ENCODE assay signal across 2 cellular contexts in the genomic region with DNA sequence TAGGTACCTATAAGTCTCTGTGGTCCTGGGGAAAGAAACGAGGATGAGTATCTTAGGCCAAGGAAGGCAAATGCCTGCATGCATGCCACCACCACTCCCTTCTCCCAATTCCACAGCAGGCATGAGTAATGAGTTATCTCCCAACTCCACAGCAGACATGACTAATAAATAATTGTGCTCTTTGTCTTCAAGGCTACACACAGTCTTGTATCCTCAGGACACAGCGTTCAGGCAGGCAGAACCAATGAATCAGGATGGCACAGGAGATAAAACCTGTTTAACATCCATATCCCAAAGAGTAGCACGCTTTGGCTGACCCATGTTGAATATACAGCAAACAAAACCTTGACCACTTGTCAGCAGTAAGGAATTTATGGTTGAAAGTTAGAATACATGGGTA.
TF ChIP-seq lines count a peak whose summit lies in the region.

No MANE protein-coding gene starts in this region.

TF ChIP-seq in A549, 52 proteins besides CTCF, POLR2A, EP300 and RAD21 (continued from another document):
- TF ChIP-seq, protein P1, sequence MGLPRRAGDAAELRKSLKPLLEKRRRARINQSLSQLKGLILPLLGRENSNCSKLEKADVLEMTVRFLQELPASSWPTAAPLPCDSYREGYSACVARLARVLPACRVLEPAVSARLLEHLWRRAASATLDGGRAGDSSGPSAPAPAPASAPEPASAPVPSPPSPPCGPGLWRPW (IDR thresholded peaks at IDR 0.05): no peak
- TF ChIP-seq NPAS2 (CRISPR knock-in tag; IDR thresholded peaks at IDR 0.05; ENCODE audit: borderline replicate concordance): no peak
- TF ChIP-seq CBX8 (IDR thresholded peaks at IDR 0.05): no peak
- TF ChIP-seq, protein P2, sequence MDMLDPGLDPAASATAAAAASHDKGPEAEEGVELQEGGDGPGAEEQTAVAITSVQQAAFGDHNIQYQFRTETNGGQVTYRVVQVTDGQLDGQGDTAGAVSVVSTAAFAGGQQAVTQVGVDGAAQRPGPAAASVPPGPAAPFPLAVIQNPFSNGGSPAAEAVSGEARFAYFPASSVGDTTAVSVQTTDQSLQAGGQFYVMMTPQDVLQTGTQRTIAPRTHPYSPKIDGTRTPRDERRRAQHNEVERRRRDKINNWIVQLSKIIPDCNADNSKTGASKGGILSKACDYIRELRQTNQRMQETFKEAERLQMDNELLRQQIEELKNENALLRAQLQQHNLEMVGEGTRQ (IDR thresholded peaks at IDR 0.05): no peak
- TF ChIP-seq POLR2AphosphoS2 (conservative IDR thresholded peaks at IDR 0.05; ENCODE audit: low read length): no peak
- TF ChIP-seq ZNF302 (CRISPR knock-in tag; IDR thresholded peaks at IDR 0.05): no peak
- TF ChIP-seq, protein P3, sequence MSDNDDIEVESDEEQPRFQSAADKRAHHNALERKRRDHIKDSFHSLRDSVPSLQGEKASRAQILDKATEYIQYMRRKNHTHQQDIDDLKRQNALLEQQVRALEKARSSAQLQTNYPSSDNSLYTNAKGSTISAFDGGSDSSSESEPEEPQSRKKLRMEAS (IDR thresholded peaks at IDR 0.05): no peak
- TF ChIP-seq, protein P4, sequence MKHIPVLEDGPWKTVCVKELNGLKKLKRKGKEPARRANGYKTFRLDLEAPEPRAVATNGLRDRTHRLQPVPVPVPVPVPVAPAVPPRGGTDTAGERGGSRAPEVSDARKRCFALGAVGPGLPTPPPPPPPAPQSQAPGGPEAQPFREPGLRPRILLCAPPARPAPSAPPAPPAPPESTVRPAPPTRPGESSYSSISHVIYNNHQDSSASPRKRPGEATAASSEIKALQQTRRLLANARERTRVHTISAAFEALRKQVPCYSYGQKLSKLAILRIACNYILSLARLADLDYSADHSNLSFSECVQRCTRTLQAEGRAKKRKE (CRISPR knock-in tag; IDR thresholded peaks at IDR 0.05; ENCODE audit: low read depth): no peak
- no peak for TF ChIP-seq HOXB5 (CRISPR knock-in tag; IDR thresholded peaks at IDR 0.05)
- no peak for TF ChIP-seq KDM5A (IDR thresholded peaks at IDR 0.05)
- no peak for TF ChIP-seq HOXA7 (CRISPR knock-in tag; IDR thresholded peaks at IDR 0.05)
- no peak for TF ChIP-seq FOSL2 (IDR thresholded peaks at IDR 0.05)
- no peak for TF ChIP-seq FOSL2 (CRISPR knock-in tag; IDR thresholded peaks at IDR 0.05)
- TF ChIP-seq MYC (IDR thresholded peaks at IDR 0.05; ENCODE audit: borderline replicate concordance, low read length): no peak
- no peak for TF ChIP-seq NR3C1 (IDR thresholded peaks at IDR 0.05)

TF ChIP-seq in K562, 482 proteins besides CTCF, POLR2A, EP300 and RAD21 (continued from another document):
- TF ChIP-seq, protein P5, sequence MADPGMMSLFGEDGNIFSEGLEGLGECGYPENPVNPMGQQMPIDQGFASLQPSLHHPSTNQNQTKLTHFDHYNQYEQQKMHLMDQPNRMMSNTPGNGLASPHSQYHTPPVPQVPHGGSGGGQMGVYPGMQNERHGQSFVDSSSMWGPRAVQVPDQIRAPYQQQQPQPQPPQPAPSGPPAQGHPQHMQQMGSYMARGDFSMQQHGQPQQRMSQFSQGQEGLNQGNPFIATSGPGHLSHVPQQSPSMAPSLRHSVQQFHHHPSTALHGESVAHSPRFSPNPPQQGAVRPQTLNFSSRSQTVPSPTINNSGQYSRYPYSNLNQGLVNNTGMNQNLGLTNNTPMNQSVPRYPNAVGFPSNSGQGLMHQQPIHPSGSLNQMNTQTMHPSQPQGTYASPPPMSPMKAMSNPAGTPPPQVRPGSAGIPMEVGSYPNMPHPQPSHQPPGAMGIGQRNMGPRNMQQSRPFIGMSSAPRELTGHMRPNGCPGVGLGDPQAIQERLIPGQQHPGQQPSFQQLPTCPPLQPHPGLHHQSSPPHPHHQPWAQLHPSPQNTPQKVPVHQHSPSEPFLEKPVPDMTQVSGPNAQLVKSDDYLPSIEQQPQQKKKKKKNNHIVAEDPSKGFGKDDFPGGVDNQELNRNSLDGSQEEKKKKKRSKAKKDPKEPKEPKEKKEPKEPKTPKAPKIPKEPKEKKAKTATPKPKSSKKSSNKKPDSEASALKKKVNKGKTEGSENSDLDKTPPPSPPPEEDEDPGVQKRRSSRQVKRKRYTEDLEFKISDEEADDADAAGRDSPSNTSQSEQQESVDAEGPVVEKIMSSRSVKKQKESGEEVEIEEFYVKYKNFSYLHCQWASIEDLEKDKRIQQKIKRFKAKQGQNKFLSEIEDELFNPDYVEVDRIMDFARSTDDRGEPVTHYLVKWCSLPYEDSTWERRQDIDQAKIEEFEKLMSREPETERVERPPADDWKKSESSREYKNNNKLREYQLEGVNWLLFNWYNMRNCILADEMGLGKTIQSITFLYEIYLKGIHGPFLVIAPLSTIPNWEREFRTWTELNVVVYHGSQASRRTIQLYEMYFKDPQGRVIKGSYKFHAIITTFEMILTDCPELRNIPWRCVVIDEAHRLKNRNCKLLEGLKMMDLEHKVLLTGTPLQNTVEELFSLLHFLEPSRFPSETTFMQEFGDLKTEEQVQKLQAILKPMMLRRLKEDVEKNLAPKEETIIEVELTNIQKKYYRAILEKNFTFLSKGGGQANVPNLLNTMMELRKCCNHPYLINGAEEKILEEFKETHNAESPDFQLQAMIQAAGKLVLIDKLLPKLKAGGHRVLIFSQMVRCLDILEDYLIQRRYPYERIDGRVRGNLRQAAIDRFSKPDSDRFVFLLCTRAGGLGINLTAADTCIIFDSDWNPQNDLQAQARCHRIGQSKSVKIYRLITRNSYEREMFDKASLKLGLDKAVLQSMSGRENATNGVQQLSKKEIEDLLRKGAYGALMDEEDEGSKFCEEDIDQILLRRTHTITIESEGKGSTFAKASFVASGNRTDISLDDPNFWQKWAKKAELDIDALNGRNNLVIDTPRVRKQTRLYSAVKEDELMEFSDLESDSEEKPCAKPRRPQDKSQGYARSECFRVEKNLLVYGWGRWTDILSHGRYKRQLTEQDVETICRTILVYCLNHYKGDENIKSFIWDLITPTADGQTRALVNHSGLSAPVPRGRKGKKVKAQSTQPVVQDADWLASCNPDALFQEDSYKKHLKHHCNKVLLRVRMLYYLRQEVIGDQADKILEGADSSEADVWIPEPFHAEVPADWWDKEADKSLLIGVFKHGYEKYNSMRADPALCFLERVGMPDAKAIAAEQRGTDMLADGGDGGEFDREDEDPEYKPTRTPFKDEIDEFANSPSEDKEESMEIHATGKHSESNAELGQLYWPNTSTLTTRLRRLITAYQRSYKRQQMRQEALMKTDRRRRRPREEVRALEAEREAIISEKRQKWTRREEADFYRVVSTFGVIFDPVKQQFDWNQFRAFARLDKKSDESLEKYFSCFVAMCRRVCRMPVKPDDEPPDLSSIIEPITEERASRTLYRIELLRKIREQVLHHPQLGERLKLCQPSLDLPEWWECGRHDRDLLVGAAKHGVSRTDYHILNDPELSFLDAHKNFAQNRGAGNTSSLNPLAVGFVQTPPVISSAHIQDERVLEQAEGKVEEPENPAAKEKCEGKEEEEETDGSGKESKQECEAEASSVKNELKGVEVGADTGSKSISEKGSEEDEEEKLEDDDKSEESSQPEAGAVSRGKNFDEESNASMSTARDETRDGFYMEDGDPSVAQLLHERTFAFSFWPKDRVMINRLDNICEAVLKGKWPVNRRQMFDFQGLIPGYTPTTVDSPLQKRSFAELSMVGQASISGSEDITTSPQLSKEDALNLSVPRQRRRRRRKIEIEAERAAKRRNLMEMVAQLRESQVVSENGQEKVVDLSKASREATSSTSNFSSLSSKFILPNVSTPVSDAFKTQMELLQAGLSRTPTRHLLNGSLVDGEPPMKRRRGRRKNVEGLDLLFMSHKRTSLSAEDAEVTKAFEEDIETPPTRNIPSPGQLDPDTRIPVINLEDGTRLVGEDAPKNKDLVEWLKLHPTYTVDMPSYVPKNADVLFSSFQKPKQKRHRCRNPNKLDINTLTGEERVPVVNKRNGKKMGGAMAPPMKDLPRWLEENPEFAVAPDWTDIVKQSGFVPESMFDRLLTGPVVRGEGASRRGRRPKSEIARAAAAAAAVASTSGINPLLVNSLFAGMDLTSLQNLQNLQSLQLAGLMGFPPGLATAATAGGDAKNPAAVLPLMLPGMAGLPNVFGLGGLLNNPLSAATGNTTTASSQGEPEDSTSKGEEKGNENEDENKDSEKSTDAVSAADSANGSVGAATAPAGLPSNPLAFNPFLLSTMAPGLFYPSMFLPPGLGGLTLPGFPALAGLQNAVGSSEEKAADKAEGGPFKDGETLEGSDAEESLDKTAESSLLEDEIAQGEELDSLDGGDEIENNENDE (IDR thresholded peaks at IDR 0.05; ENCODE audit: low read depth, low read length): no peak
- TF ChIP-seq FOSL1 (tag; conservative IDR thresholded peaks at IDR 0.05) (peak; percentile 90), SMAD4 (CRISPR knock-in tag; conservative IDR thresholded peaks at IDR 0.05) (no peak), ZNF316 (IDR thresholded peaks at IDR 0.05) (no peak), RBM14 (IDR thresholded peaks at IDR 0.05; ENCODE audit: borderline replicate concordance, insufficient read depth, low read depth, low read length) (no peak), HDGF (IDR thresholded peaks at IDR 0.05) (no peak), TAF15 (IDR thresholded peaks at IDR 0.05; ENCODE audit: low read depth, low read length) (no peak), ZNF3 (CRISPR knock-in tag; IDR thresholded peaks at IDR 0.05) (no peak), TSC22D4 (tag; IDR thresholded peaks at IDR 0.05) (no peak), ZFP1 (CRISPR knock-in tag; IDR thresholded peaks at IDR 0.05) (no peak), MEIS2 (IDR thresholded peaks at IDR 0.05; ENCODE audit: partially characterized antibody) (peak; percentile 18), ZBTB17 (CRISPR knock-in tag; IDR thresholded peaks at IDR 0.05) (peak; percentile 53; the same call in 1 of the 2 replicates), TAL1 (IDR thresholded peaks at IDR 0.05) (no peak), RBM34 (IDR thresholded peaks at IDR 0.05; ENCODE audit: borderline replicate concordance, insufficient read depth, low read length) (no peak)
- TF ChIP-seq, protein P6, sequence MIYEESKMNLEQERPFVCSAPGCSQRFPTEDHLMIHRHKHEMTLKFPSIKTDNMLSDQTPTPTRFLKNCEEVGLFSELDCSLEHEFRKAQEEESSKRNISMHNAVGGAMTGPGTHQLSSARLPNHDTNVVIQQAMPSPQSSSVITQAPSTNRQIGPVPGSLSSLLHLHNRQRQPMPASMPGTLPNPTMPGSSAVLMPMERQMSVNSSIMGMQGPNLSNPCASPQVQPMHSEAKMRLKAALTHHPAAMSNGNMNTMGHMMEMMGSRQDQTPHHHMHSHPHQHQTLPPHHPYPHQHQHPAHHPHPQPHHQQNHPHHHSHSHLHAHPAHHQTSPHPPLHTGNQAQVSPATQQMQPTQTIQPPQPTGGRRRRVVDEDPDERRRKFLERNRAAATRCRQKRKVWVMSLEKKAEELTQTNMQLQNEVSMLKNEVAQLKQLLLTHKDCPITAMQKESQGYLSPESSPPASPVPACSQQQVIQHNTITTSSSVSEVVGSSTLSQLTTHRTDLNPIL (CRISPR knock-in tag; IDR thresholded peaks at IDR 0.05): no peak
- TF ChIP-seq, protein P7, sequence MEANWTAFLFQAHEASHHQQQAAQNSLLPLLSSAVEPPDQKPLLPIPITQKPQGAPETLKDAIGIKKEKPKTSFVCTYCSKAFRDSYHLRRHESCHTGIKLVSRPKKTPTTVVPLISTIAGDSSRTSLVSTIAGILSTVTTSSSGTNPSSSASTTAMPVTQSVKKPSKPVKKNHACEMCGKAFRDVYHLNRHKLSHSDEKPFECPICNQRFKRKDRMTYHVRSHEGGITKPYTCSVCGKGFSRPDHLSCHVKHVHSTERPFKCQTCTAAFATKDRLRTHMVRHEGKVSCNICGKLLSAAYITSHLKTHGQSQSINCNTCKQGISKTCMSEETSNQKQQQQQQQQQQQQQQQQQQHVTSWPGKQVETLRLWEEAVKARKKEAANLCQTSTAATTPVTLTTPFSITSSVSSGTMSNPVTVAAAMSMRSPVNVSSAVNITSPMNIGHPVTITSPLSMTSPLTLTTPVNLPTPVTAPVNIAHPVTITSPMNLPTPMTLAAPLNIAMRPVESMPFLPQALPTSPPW (CRISPR knock-in tag; IDR thresholded peaks at IDR 0.05): no peak
- TF ChIP-seq, protein P8, sequence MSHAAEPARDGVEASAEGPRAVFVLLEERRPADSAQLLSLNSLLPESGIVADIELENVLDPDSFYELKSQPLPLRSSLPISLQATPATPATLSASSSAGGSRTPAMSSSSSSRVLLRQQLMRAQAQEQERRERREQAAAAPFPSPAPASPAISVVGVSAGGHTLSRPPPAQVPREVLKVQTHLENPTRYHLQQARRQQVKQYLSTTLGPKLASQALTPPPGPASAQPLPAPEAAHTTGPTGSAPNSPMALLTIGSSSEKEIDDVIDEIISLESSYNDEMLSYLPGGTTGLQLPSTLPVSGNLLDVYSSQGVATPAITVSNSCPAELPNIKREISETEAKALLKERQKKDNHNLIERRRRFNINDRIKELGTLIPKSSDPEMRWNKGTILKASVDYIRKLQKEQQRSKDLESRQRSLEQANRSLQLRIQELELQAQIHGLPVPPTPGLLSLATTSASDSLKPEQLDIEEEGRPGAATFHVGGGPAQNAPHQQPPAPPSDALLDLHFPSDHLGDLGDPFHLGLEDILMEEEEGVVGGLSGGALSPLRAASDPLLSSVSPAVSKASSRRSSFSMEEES (CRISPR knock-in tag; IDR thresholded peaks at IDR 0.05): no peak
- TF ChIP-seq, protein P9, sequence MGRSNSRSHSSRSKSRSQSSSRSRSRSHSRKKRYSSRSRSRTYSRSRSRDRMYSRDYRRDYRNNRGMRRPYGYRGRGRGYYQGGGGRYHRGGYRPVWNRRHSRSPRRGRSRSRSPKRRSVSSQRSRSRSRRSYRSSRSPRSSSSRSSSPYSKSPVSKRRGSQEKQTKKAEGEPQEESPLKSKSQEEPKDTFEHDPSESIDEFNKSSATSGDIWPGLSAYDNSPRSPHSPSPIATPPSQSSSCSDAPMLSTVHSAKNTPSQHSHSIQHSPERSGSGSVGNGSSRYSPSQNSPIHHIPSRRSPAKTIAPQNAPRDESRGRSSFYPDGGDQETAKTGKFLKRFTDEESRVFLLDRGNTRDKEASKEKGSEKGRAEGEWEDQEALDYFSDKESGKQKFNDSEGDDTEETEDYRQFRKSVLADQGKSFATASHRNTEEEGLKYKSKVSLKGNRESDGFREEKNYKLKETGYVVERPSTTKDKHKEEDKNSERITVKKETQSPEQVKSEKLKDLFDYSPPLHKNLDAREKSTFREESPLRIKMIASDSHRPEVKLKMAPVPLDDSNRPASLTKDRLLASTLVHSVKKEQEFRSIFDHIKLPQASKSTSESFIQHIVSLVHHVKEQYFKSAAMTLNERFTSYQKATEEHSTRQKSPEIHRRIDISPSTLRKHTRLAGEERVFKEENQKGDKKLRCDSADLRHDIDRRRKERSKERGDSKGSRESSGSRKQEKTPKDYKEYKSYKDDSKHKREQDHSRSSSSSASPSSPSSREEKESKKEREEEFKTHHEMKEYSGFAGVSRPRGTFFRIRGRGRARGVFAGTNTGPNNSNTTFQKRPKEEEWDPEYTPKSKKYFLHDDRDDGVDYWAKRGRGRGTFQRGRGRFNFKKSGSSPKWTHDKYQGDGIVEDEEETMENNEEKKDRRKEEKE (IDR thresholded peaks at IDR 0.05; ENCODE audit: borderline replicate concordance in 1 of 2, control insufficient read depth in 1 of 2, low read depth in 2 of 2, low read length in 1 of 2): no peak
